34 cellular contexts compared by ENCODE assay signal in genomic region chr4:112830753-112831386, GRCh38.
"Had no signal": no experiment of that assay in that cellular context is flagged by ENCODE, and none has a peak within 500 bp of the region (broad histone marks: within the 10 kb centered on the region; RNA-seq: fewer than 3 reads in every experiment).

No MANE protein-coding gene starts in this region.

- FAIRE-seq: astrocyte, bronchial epithelial cell had no signal

- DNase-seq: activated effector memory CD4-positive, alpha-beta T cell treated with anti-CD3 and anti-CD28 coated beads, Interleukin-2, amount 50 U/mL, for 16 hours; activated effector memory CD4-positive, alpha-beta T cell treated with Interleukin-2 at 50 U/mL for 16 hours; activated gamma-delta T cell; activated gamma-delta T cell treated with Interleukin-2 at 50 U/mL for 16 hours; activated naive CD4-positive, alpha-beta T cell; activated naive CD4-positive, alpha-beta T cell treated with anti-CD3 and anti-CD28 coated beads for 36 hours; activated naive CD4-positive, alpha-beta T cell treated with anti-CD3 and anti-CD28 coated beads, Interleukin-2, amount 10 ng/mL, durations not matched to agents 7 days and 5 days; activated naive CD4-positive, alpha-beta T cell treated with anti-CD3 and anti-CD28 coated beads, Interleukin-2, amount 50 U/mL, for 16 hours; activated naive CD4-positive, alpha-beta T cell treated with Interleukin-2 at 50 U/mL for 16 hours; activated naive CD8-positive, alpha-beta T cell treated with anti-CD3 and anti-CD28 coated beads for 36 hours; activated naive CD8-positive, alpha-beta T cell treated with anti-CD3 and anti-CD28 coated beads, Interleukin-2, amount 10 ng/mL, durations not matched to agents 7 days and 5 days; activated naive CD8-positive, alpha-beta T cell treated with anti-CD3 and anti-CD28 coated beads, Interleukin-2, amount 50 U/mL, for 24 hours; activated T-cell treated with anti-CD3 and anti-CD28 coated beads, Interleukin-2, amount 50 U/mL, for 1 hour; activated T-cell treated with anti-CD3 and anti-CD28 coated beads, Interleukin-2, amount 50 U/mL, for 24 hours; activated T-cell treated with anti-CD3 and anti-CD28 coated beads, Interleukin-2, amount 50 U/mL, for 4 hours; activated T-cell treated with anti-CD3 and anti-CD28 coated beads, Interleukin-2, amount 50 U/mL, for 48 hours; activated T-cell treated with anti-CD3 and anti-CD28 coated beads, Interleukin-2, amount 50 U/mL, for 72 hours; adrenal gland; amniotic stem cell; amygdala; anterior cingulate cortex; aorta; body of pancreas; brain microvascular endothelial cell; caudate nucleus; central memory CD4-positive, alpha-beta T cell; cerebellar nuclear complex had no signal

- H3K4me1 ChIP-seq: adrenal gland, ascending aorta, body of pancreas, breast epithelium had no signal

- H3K9me3 ChIP-seq: adrenal gland, body of pancreas had no signal

- H3K27ac ChIP-seq: adrenal gland, ascending aorta, body of pancreas, brain microvascular endothelial cell, breast epithelium, cardiac muscle cell had no signal

- ATAC-seq: activated naive CD4-positive, alpha-beta T cell treated with anti-CD3 and anti-CD28 coated beads, Interleukin-2, amount 50 U/mL, for 72 hours; activated naive CD8-positive, alpha-beta T cell treated with anti-CD3 and anti-CD28 coated beads, Interleukin-2, amount 50 U/mL, for 24 hours; activated T-cell treated with anti-CD3 and anti-CD28 coated beads, Interleukin-2, amount 50 U/mL, for 4 hours; activated T-cell treated with anti-CD3 and anti-CD28 coated beads, Interleukin-2, amount 50 U/mL, for 72 hours; activated T-helper 17 cell treated with anti-CD3 and anti-CD28 coated beads, Interleukin-2, amount 50 U/mL, for 72 hours; body of pancreas had no signal

- H3K4me3 ChIP-seq: adrenal gland, ascending aorta, body of pancreas, breast epithelium, cardiac muscle cell had no signal

- H3K36me3 ChIP-seq: adrenal gland, ascending aorta, brain microvascular endothelial cell, breast epithelium, cardiac muscle cell had no signal

- H3K27me3 ChIP-seq: adrenal gland, ascending aorta, body of pancreas, brain microvascular endothelial cell, breast epithelium, cardiac muscle cell had no signal
